Comparison of ENCODE assay signal across 16 cellular contexts in genomic region chr12:66709444-66709773, GRCh38. TPM values are rescaled to one million over a fixed set of nuclear protein-coding genes. Genes with fewer than 3 reads are reported as not detected.
DNase-seq lines count a peak whose midpoint lies in the region; ATAC-seq and TF ChIP-seq lines count a peak whose summit lies in the region.
"Had no signal": no experiment of that assay in that cellular context is flagged by ENCODE, and none has a peak within 500 bp of the region (broad histone marks: within the 10 kb centered on the region; RNA-seq: fewer than 3 reads in every experiment).

No MANE protein-coding gene starts in this region.

- intact Hi-C loops in activated naive CD4-positive, alpha-beta T cell treated with anti-CD3 and anti-CD28 coated beads for 36 hours (cut with micrococcal nuclease) = loop anchor here (2.0 to 5.0 kb wide), 4 partner anchors 359 to 577 kb away; partner anchors contain the start of gene LLPH
- intact Hi-C loops in CD4-positive, alpha-beta T cell (cut with DNase I, micrococcal nuclease) = loop anchor here in 1 of 2 experiments (2.0 to 5.0 kb wide), 3 partner anchors 68 to 563 kb away; no protein-coding TSS in a partner anchor
- intact Hi-C loops in OCI-LY7 (cut with micrococcal nuclease; ENCODE audit: unreplicated experiment) = loop anchor here (5.0 to 10.0 kb wide), 2 partner anchors 437 to 565 kb away; no protein-coding TSS in a partner anchor
- intact Hi-C loops in naive thymus-derived CD4-positive, alpha-beta T cell (cut with micrococcal nuclease) = loop anchor here (1.0 to 2.0 kb wide), 6 partner anchors 15 to 152 kb away; no protein-coding TSS in a partner anchor

- H3K27me3 Mint-ChIP-seq in activated naive CD4-positive, alpha-beta T cell treated with anti-CD3 and anti-CD28 coated beads for 36 hours (ENCODE audit: low read depth) = no peaks in the 10 kb centered on the region
- peaks cover 5% of the 10 kb centered on the region for H3K27me3 Mint-ChIP-seq in CD4-positive, alpha-beta T cell
- peaks cover 0 to 36% (median 0%) of the 10 kb centered on the region in 5 donors for H3K27me3 Mint-ChIP-seq in naive thymus-derived CD4-positive, alpha-beta T cell

- no peaks in the 10 kb centered on the region for H4K20me1 ChIP-seq in OCI-LY7 (ENCODE audit: insufficient read depth, low read length)

- POLR2A ChIA-PET in CD4-positive, alpha-beta T cell (lab: Charles Lee) = interaction anchor here (0.9 to 2.3 kb wide), 8 partner anchors 9 to 316 kb away, joined by 3 to 11 read pairs (median 3); no protein-coding TSS in a partner anchor
- POLR2A ChIA-PET in OCI-LY7 (lab: Charles Lee) = no interaction called here
- POLR2A ChIA-PET in naive thymus-derived CD4-positive, alpha-beta T cell (lab: Charles Lee) = interaction anchor here (1.1 kb wide), 1 partner anchor 53 kb away, joined by 5 read pairs; no protein-coding TSS in a partner anchor

- peaks cover 33% of the 10 kb centered on the region for H3K4me1 Mint-ChIP-seq in activated naive CD4-positive, alpha-beta T cell treated with anti-CD3 and anti-CD28 coated beads for 36 hours (ENCODE audit: low read depth)
- H3K4me1 Mint-ChIP-seq in CD4-positive, alpha-beta T cell (ENCODE audit: low read depth) = peaks cover 48% of the 10 kb centered on the region
- peaks cover 9 to 65% (median 52%) of the 10 kb centered on the region in 7 donors for H3K4me1 Mint-ChIP-seq in naive thymus-derived CD4-positive, alpha-beta T cell

- peak; percentile 12 for DNase-seq in activated naive CD4-positive, alpha-beta T cell treated with anti-CD3 and anti-CD28 coated beads for 36 hours
- no peak for DNase-seq in activated naive CD4-positive, alpha-beta T cell treated with anti-CD3 and anti-CD28 coated beads, Interleukin-2, amount 50 U/mL, for 16 hours
- no peak for DNase-seq in CD4-positive, alpha-beta T cell
- DNase-seq in OCI-LY7 (ENCODE audit: low spot score) = no peak
- DNase-seq in naive thymus-derived CD4-positive, alpha-beta T cell = no peak
- DNase-seq in H4 (ENCODE audit: low spot score) = no peak
- DNase-seq: DMS79, H9, NCI-H524 treated with DMSO at 0.1 percent for 48 hours, PC-9, SIG-M5 had no signal

- H3K9me2 ChIP-seq in OCI-LY7 (ENCODE audit: insufficient read depth, low read length) = no peaks in the 10 kb centered on the region

- peaks cover 8% of the 10 kb centered on the region for H3K4me1 ChIP-seq in OCI-LY7 (ENCODE audit: insufficient read depth, low read length, poor library complexity, severe bottlenecking)
- H3K4me1 ChIP-seq in naive thymus-derived CD4-positive, alpha-beta T cell (ENCODE audit: control insufficient read depth in 2 of 2, insufficient read depth in 2 of 2, low read length in 2 of 2) = peaks cover 0 to 32% of the 10 kb centered on the region in 2 donors
- H3K4me1 ChIP-seq: A549 had no signal

- peak overlapping the region; percentile 7 for H3K27ac Mint-ChIP-seq in activated naive CD4-positive, alpha-beta T cell treated with anti-CD3 and anti-CD28 coated beads for 36 hours
- H3K27ac Mint-ChIP-seq in CD4-positive, alpha-beta T cell = peak overlapping the region; percentile 73
- H3K27ac Mint-ChIP-seq in naive thymus-derived CD4-positive, alpha-beta T cell = peak overlapping the region in 8 of 9 donors; percentile 40 to 95 (median 91)

- H3K36me3 ChIP-seq in OCI-LY7 (ENCODE audit: insufficient read depth, low read length) = no peaks in the 10 kb centered on the region
- H3K36me3 ChIP-seq in naive thymus-derived CD4-positive, alpha-beta T cell (ENCODE audit: control insufficient read depth in 2 of 3, insufficient read depth in 3 of 3, low read length in 3 of 3) = no peaks in the 10 kb centered on the region

- H3K4me3 Mint-ChIP-seq in activated naive CD4-positive, alpha-beta T cell treated with anti-CD3 and anti-CD28 coated beads for 36 hours = peak overlapping the region; percentile 32
- H3K4me3 Mint-ChIP-seq in CD4-positive, alpha-beta T cell = peak overlapping the region; percentile 70
- H3K4me3 Mint-ChIP-seq in naive thymus-derived CD4-positive, alpha-beta T cell = peak overlapping the region; percentile 18 to 84 (median 71)
- H3K4me3 Mint-ChIP-seq: H9 had no signal

- no peaks in the 10 kb centered on the region for H3K36me3 Mint-ChIP-seq in activated naive CD4-positive, alpha-beta T cell treated with anti-CD3 and anti-CD28 coated beads for 36 hours (ENCODE audit: low read depth)
- H3K36me3 Mint-ChIP-seq in CD4-positive, alpha-beta T cell (ENCODE audit: low read depth) = no peaks in the 10 kb centered on the region
- peaks cover 0 to 3% (median 0%) of the 10 kb centered on the region in 5 donors for H3K36me3 Mint-ChIP-seq in naive thymus-derived CD4-positive, alpha-beta T cell
- H3K36me3 Mint-ChIP-seq: CD8-positive, alpha-beta memory T cell had no signal

- H3K27ac ChIP-seq in CD4-positive, alpha-beta T cell (ENCODE audit: low read depth, low read length) = no peak overlapping the region
- no peak overlapping the region for H3K27ac ChIP-seq in OCI-LY7 (ENCODE audit: low read depth, low read length, poor library complexity, severe bottlenecking)
- H3K27ac ChIP-seq in naive thymus-derived CD4-positive, alpha-beta T cell (ENCODE audit: low read depth, low read length) = peak overlapping the region; percentile 45
- H3K27ac ChIP-seq: A549, PC-9, RWPE1 had no signal

- no TSS peak for BruUV-seq in OCI-LY7 (replicated peaks; lab: Mats Ljungman, UMichigan)

- CTCF ChIA-PET in activated naive CD4-positive, alpha-beta T cell treated with anti-CD3 and anti-CD28 coated beads for 36 hours (lab: Charles Lee) = interaction anchor here (0.6 to 3.8 kb wide), 19 partner anchors 9 to 1254 kb away, joined by 3 to 20 read pairs (median 3); no protein-coding TSS in a partner anchor
- CTCF ChIA-PET in CD4-positive, alpha-beta T cell (lab: Charles Lee) = interaction anchor here (1.2 to 1.4 kb wide), 2 partner anchors 15 to 17 kb away, joined by 3 read pairs; no protein-coding TSS in a partner anchor
- CTCF ChIA-PET in OCI-LY7 (lab: Charles Lee; ENCODE audit: unreplicated experiment) = no interaction called here
- CTCF ChIA-PET in naive thymus-derived CD4-positive, alpha-beta T cell (lab: Charles Lee) = interaction anchor here (0.7 to 2.4 kb wide), 11 partner anchors 10 to 1084 kb away, joined by 3 to 7 read pairs (median 4); no protein-coding TSS in a partner anchor

- no peak for TF ChIP-seq CTCF in CD4-positive, alpha-beta T cell (IDR thresholded peaks at IDR 0.05)
- no peak for TF ChIP-seq CTCF in OCI-LY7 (conservative IDR thresholded peaks at IDR 0.05; ENCODE audit: low read length)

- H3K4me3 ChIP-seq in OCI-LY7 (ENCODE audit: low read depth, low read length, poor library complexity, severe bottlenecking) = no peak overlapping the region
- no peak overlapping the region for H3K4me3 ChIP-seq in naive thymus-derived CD4-positive, alpha-beta T cell (ENCODE audit: low read length)
- H3K4me3 ChIP-seq: A549, PC-9 had no signal

- 0 out of 2 replicates have a peak overlapping the region, but pooled peaks have one; percentile 18 for H2AFZ ChIP-seq in OCI-LY7 (ENCODE audit: low read length)
- H2AFZ ChIP-seq: PC-9 had no signal

- no peaks in the 10 kb centered on the region for H3K9me3 Mint-ChIP-seq in activated naive CD4-positive, alpha-beta T cell treated with anti-CD3 and anti-CD28 coated beads for 36 hours
- H3K9me3 Mint-ChIP-seq in CD4-positive, alpha-beta T cell = no peaks in the 10 kb centered on the region
- no peaks in the 10 kb centered on the region for H3K9me3 Mint-ChIP-seq in naive thymus-derived CD4-positive, alpha-beta T cell

- no peaks in the 10 kb centered on the region for H3K27me3 ChIP-seq in CD4-positive, alpha-beta T cell (ENCODE audit: control insufficient read depth, insufficient read depth, low read length)
- no peaks in the 10 kb centered on the region for H3K27me3 ChIP-seq in naive thymus-derived CD4-positive, alpha-beta T cell (ENCODE audit: control insufficient read depth in 2 of 2, insufficient read depth in 2 of 2, low read length in 2 of 2)

- no peaks in the 10 kb centered on the region for H3K79me2 ChIP-seq in OCI-LY7 (ENCODE audit: insufficient read depth, low read depth, low read length)

- peak; percentile 50 for ATAC-seq in CD4-positive, alpha-beta T cell (ENCODE audit: poor library complexity)
- peak; percentile 55 for ATAC-seq in naive thymus-derived CD4-positive, alpha-beta T cell
- no peak for ATAC-seq in HG03175 (IDR thresholded peaks at IDR 0.05; ENCODE audit: unreplicated experiment)
- ATAC-seq: A549, HepG2 had no signal

- no peak overlapping the region for H3K4me2 ChIP-seq in OCI-LY7 (ENCODE audit: low read length)
- H3K4me2 ChIP-seq: A549, PC-9 had no signal

- H3K9me3 ChIP-seq in CD4-positive, alpha-beta T cell (ENCODE audit: control insufficient read depth, low read length) = no peaks in the 10 kb centered on the region
- H3K9me3 ChIP-seq in OCI-LY7 (ENCODE audit: low read length) = peaks cover 3% of the 10 kb centered on the region; the same call in 1 of the 2 replicates
- no peaks in the 10 kb centered on the region for H3K9me3 ChIP-seq in naive thymus-derived CD4-positive, alpha-beta T cell (ENCODE audit: control insufficient read depth in 2 of 3, low read length in 3 of 3)

RNA-seq across cellular contexts. Expression of gene GRIP1, which starts 30.5 kb away (rescaled TPM):
- total RNA-seq in activated naive CD4-positive, alpha-beta T cell treated with anti-CD3 and anti-CD28 coated beads for 36 hours = 1 to 10 TPM; 1.2 to 2.2 TPM
- total RNA-seq in CD4-positive, alpha-beta T cell = 1 to 10 TPM; 5.4 TPM
- total RNA-seq in OCI-LY7 (2014; rRNA removed; shearing (Covaris generic)) = 0.70 and 7.6 TPM in 2 replicates
- 1.9 and 4.1 TPM in 2 replicates for total RNA-seq in OCI-LY7 (2022)
- total RNA-seq in naive thymus-derived CD4-positive, alpha-beta T cell = 1 to 10 TPM in 4 of 5 experiments, under 1 TPM in 1; 0.34 to 6.5 (median 3.7) TPM
- under 1 TPM; 0.25 to 0.58 TPM for polyA plus RNA-seq in naive thymus-derived CD4-positive, alpha-beta T cell
- 0.91 and 5.7 TPM in 2 replicates for total RNA-seq in H4 (2014; rRNA removed; shearing (Covaris generic))
- total RNA-seq: HepG2 had no signal
- polyA plus RNA-seq: HepG2 had no signal

Comparison
In these comparisons a context has a peak if more than half of its experiments do, and no peak if none do; other contexts are left out.
1. H3K27ac Mint-ChIP-seq: peak in every context shown above with its lines; median percentile 91 in naive thymus-derived CD4-positive, alpha-beta T cell; 73 in CD4-positive, alpha-beta T cell; 7 in activated naive CD4-positive, alpha-beta T cell treated with anti-CD3 and anti-CD28 coated beads for 36 hours.